10 cellular contexts compared by ENCODE assay signal in genomic region chr6:4459032-4459431, GRCh38.
DNase-seq lines count a peak whose midpoint lies in the region; FAIRE-seq and TF ChIP-seq lines count a peak whose summit lies in the region.
"Had no signal": no experiment of that assay in that cellular context is flagged by ENCODE, and none has a peak within 500 bp of the region (broad histone marks: within the 10 kb centered on the region; RNA-seq: fewer than 3 reads in every experiment).

No MANE protein-coding gene starts in this region.

- no peaks in the 10 kb centered on the region for H3K9me3 ChIP-seq in keratinocyte (ENCODE audit: control insufficient read depth, low read depth, low read length)
- H3K9me3 ChIP-seq in thyroid gland, result no peaks in the 10 kb centered on the region
- no peaks in the 10 kb centered on the region for H3K9me3 ChIP-seq in Karpas-422 (ENCODE audit: low read length)
- H3K9me3 ChIP-seq: transverse colon had no signal

- peak overlapping the region; percentile 58 for H3K27ac ChIP-seq in keratinocyte (ENCODE audit: control insufficient read depth, insufficient read depth, low read length)
- H3K27ac ChIP-seq in thyroid gland, result no peak overlapping the region
- H3K27ac ChIP-seq in Karpas-422 (ENCODE audit: low read length), result no peak overlapping the region

- H4K20me1 ChIP-seq in keratinocyte (ENCODE audit: control insufficient read depth, extremely low read depth, insufficient read depth, low read length), result no peaks in the 10 kb centered on the region
- H4K20me1 ChIP-seq in Karpas-422 (ENCODE audit: insufficient read depth, low read depth, low read length), result no peaks in the 10 kb centered on the region

- TF ChIP-seq POLR2A in thyroid gland (IDR thresholded peaks at IDR 0.05), result no peak

- peak overlapping the region; percentile 39 for H2AFZ ChIP-seq in keratinocyte (ENCODE audit: control insufficient read depth, low read length)
- no peak overlapping the region for H2AFZ ChIP-seq in Karpas-422 (ENCODE audit: low read length)

- no peak for FAIRE-seq in HTR-8/SVneo (lab: Jason Lieb, UNC)
- peak; percentile 95 for FAIRE-seq in keratinocyte (lab: Jason Lieb, UNC)

- no peaks in the 10 kb centered on the region for H3K27me3 ChIP-seq in keratinocyte (ENCODE audit: control insufficient read depth, extremely low read depth, insufficient read depth, low read length)
- no peaks in the 10 kb centered on the region for H3K27me3 ChIP-seq in thyroid gland
- H3K27me3 ChIP-seq in Karpas-422 (ENCODE audit: low read length), result no peaks in the 10 kb centered on the region
- H3K27me3 ChIP-seq: transverse colon had no signal

- in situ Hi-C loops in astrocyte of the spinal cord (cut with HindIII; ENCODE audit: low sequenced_read_pairs), result no loop called here

- H3K9ac ChIP-seq in keratinocyte (ENCODE audit: control insufficient read depth, extremely low read depth, insufficient read depth, low read length) (no peak overlapping the region), Karpas-422 (ENCODE audit: low read length) (no peak overlapping the region)

- 70 to 83% methylated on average over 3 of the region's 3 CpGs for WGBS in thyroid gland, 2 donors

- H3K9me2 ChIP-seq in Karpas-422 (replicated peaks; ENCODE audit: insufficient read depth, low read length), result no peaks in the 10 kb centered on the region

- no peaks in the 10 kb centered on the region for H3K9me1 ChIP-seq in keratinocyte (ENCODE audit: control insufficient read depth, extremely low read depth, insufficient read depth, low read length)

- H3K4me2 ChIP-seq in keratinocyte (ENCODE audit: control insufficient read depth, extremely low read depth, insufficient read depth, low read depth, low read length) (peak overlapping the region; percentile 4), Karpas-422 (ENCODE audit: low read depth, low read length, poor library complexity, severe bottlenecking) (no peak overlapping the region)

- H3K36me3 ChIP-seq in keratinocyte (ENCODE audit: control insufficient read depth in 2 of 2, extremely low read depth in 1 of 2, insufficient read depth in 2 of 2, low read length in 2 of 2) (no peaks in the 10 kb centered on the region), thyroid gland (no peaks in the 10 kb centered on the region), Karpas-422 (ENCODE audit: insufficient read depth, low read length) (no peaks in the 10 kb centered on the region)
- H3K36me3 ChIP-seq: transverse colon had no signal

- H3K79me2 ChIP-seq in keratinocyte (ENCODE audit: control insufficient read depth, insufficient read depth, low read length) (no peaks in the 10 kb centered on the region), Karpas-422 (ENCODE audit: low read length) (no peaks in the 10 kb centered on the region)

- H3K4me1 ChIP-seq in keratinocyte (ENCODE audit: control insufficient read depth, extremely low read depth, insufficient read depth, low read length) (peaks cover 26% of the 10 kb centered on the region), thyroid gland (peaks cover 7 to 19% of the 10 kb centered on the region in 2 donors), Karpas-422 (ENCODE audit: low read length) (no peaks in the 10 kb centered on the region)

- H3K4me3 ChIP-seq in astrocyte of the spinal cord (ENCODE audit: low read depth, low read length) (no peak overlapping the region), keratinocyte (ENCODE audit: control insufficient read depth in 2 of 3, extremely low read depth in 1 of 3, insufficient read depth in 2 of 3, low read depth in 1 of 3, low read length in 3 of 3) (no peak overlapping the region), thyroid gland (replicated peaks in 1 of 3) (no peak overlapping the region), Karpas-422 (ENCODE audit: low read length) (no peak overlapping the region)
- H3K4me3 ChIP-seq: transverse colon had no signal

- dilution Hi-C loops in keratinocyte (cut with MboI; ENCODE audit: extremely low pct_ligation_motif_present, low sequenced_read_pairs), result no loop called here

- DNase-seq in AG09319 (ENCODE audit: extremely low read depth, low read depth), result peak; percentile 31
- DNase-seq in HTR-8/SVneo (ENCODE audit: insufficient read length, low spot score), result peak; percentile 56
- peak; percentile 70 for DNase-seq in astrocyte of the spinal cord (ENCODE audit: low read depth, low spot score)
- DNase-seq in keratinocyte (ENCODE audit: low read depth, low spot score), result peak; percentile 81
- no peak for DNase-seq in epidermal melanocyte (ENCODE audit: insufficient read length, low spot score)
- DNase-seq in NAMALWA (ENCODE audit: low spot score), result no peak
- DNase-seq in thyroid gland, result no peak
- no peak for DNase-seq in Karpas-422
- DNase-seq: left colon, transverse colon had no signal

- intact Hi-C loops in thyroid gland (cut with DNase I), result no loop called here

- TF ChIP-seq CTCF in AG09319 (IDR thresholded peaks at IDR 0.05; ENCODE audit: low read depth, low read length) (no peak), astrocyte of the spinal cord (IDR thresholded peaks at IDR 0.05; ENCODE audit: low read depth, low read length) (no peak), keratinocyte (optimal IDR thresholded peaks at IDR 0.05 in 1 of 3, IDR thresholded peaks at IDR 0.05 in 1 of 3, conservative IDR thresholded peaks at IDR 0.05 in 1 of 3; ENCODE audit: extremely low read depth in 1 of 3, insufficient read depth in 2 of 3, low read length in 3 of 3) (no peak), thyroid gland (IDR thresholded peaks at IDR 0.05) (no peak)

Comparison
In these comparisons a context has a peak if more than half of its experiments do, and no peak if none do; other contexts are left out.
1. DNase-seq: peak in AG09319 (single experiment), HTR-8/SVneo (single experiment), astrocyte of the spinal cord (single experiment) and keratinocyte (single experiment); none in epidermal melanocyte (single experiment), NAMALWA (single experiment), thyroid gland (0 of 2) and Karpas-422 (single experiment).